ENCODE assay signal across 17 cellular contexts in genomic region chr18:36610716-36611115, GRCh38.
DNase-seq lines count a peak whose midpoint lies in the region; ATAC-seq and TF ChIP-seq lines count a peak whose summit lies in the region.
"Had no signal": no experiment of that assay in that cellular context is flagged by ENCODE, and none has a peak within 500 bp of the region (broad histone marks: within the 10 kb centered on the region; RNA-seq: fewer than 3 reads in every experiment).

No MANE protein-coding gene starts in this region.

- H3F3A ChIP-seq in GM23248 (ENCODE audit: insufficient read depth): no peaks in the 10 kb centered on the region

- peaks cover 0 to 36% (median 9%) of the 10 kb centered on the region in 11 experiments; a peak in 10 of 22 replicates for H3K9me3 ChIP-seq in BLaER1 treated with 17β-estradiol and CSF1 and Interleukin-3, amounts not matched to agents 10 nM and 100 nM (replicated peaks in 1 of 11)
- H3K9me3 ChIP-seq in HUES6 (ENCODE audit: control insufficient read depth, insufficient read depth, low read depth, low read length): no peaks in the 10 kb centered on the region
- no peaks in the 10 kb centered on the region for H3K9me3 ChIP-seq in SK-N-MC (ENCODE audit: low read depth, low read length)
- H3K9me3 ChIP-seq in right atrium auricular region: no peaks in the 10 kb centered on the region
- no peaks in the 10 kb centered on the region for H3K9me3 ChIP-seq in GM23248 (ENCODE audit: low read depth)
- H3K9me3 ChIP-seq: SK-N-SH had no signal

- H3K9me2 ChIP-seq in GM23248 (ENCODE audit: insufficient read depth): no peaks in the 10 kb centered on the region
- H3K9me2 ChIP-seq: SK-N-SH had no signal

- H3K9ac ChIP-seq in BLaER1 treated with 17β-estradiol and CSF1 and Interleukin-3, amounts not matched to agents 10 nM and 100 nM: 0 out of 22 replicates have a peak overlapping the region, but pooled peaks of 1 of the 11 experiments have one; percentile 8
- H3K9ac ChIP-seq in HUES6 (ENCODE audit: low read length) (no peak overlapping the region), SK-N-MC (ENCODE audit: insufficient read length) (no peak overlapping the region), GM23248 (no peak overlapping the region)
- H3K9ac ChIP-seq: SK-N-SH had no signal

- DNase-seq in SK-N-MC (ENCODE audit: low read depth, low spot score) (peak; percentile 10), left kidney (ENCODE audit: low read depth, low spot score) (peak; percentile 13), right atrium auricular region (ENCODE audit: low spot score) (no peak), GM23248 (no peak)
- no peak for DNase-seq in activated effector memory CD4-positive, alpha-beta T cell treated with Interleukin-2 at 50 U/mL for 16 hours
- DNase-seq: CD4-positive, CD25-positive, alpha-beta regulatory T cell; DMS79 treated with DMSO at 0.1 percent for 48 hours; H9; NCI-H1417 treated with DMSO at 0.1 percent for 48 hours; NCI-H2081 treated with DMSO at 0.1 percent for 48 hours; NCI-H2227 treated with DMSO at 0.1 percent for 48 hours; NCI-H524 treated with DMSO at 0.1 percent for 48 hours; PC-3; SK-N-SH had no signal

- in situ Hi-C loops in GM23248 (cut with MboI): no loop called here

- H3K4me2 ChIP-seq in BLaER1 treated with 17β-estradiol and CSF1 and Interleukin-3, amounts not matched to agents 10 nM and 100 nM: peak overlapping the region in 9 of 11 experiments; percentile 36 to 84 (median 68); a peak in 17 of 22 replicates
- H3K4me2 ChIP-seq in GM23248 (ENCODE audit: unreplicated experiment): no peak overlapping the region
- H3K4me2 ChIP-seq: SK-N-SH had no signal

- peaks cover 0 to 48% (median 33%) of the 10 kb centered on the region in 10 experiments; a peak in 17 of 20 replicates for H3K4me1 ChIP-seq in BLaER1 treated with 17β-estradiol and CSF1 and Interleukin-3, amounts not matched to agents 10 nM and 100 nM
- H3K4me1 ChIP-seq in HUES6 (ENCODE audit: control insufficient read depth, insufficient read depth, low read length) (peaks cover 8% of the 10 kb centered on the region), right atrium auricular region (no peaks in the 10 kb centered on the region), GM23248 (ENCODE audit: insufficient read depth) (no peaks in the 10 kb centered on the region)

- H2AFZ ChIP-seq in GM23248: no peak overlapping the region

- H3K4me3 ChIP-seq in BLaER1 treated with 17β-estradiol and CSF1 and Interleukin-3, amounts not matched to agents 10 nM and 100 nM: no peak overlapping the region; a peak in 1 of 20 replicates
- H3K4me3 ChIP-seq in HUES6 (ENCODE audit: low read depth, low read length) (no peak overlapping the region), SK-N-MC (no peak overlapping the region), right atrium auricular region (no peak overlapping the region), GM23248 (no peak overlapping the region)

- peak overlapping the region in 4 of 11 experiments; percentile 43 to 69 (median 58); a peak in 6 of 22 replicates for H3K27ac ChIP-seq in BLaER1 treated with 17β-estradiol and CSF1 and Interleukin-3, amounts not matched to agents 10 nM and 100 nM
- 0 out of 2 replicates have a peak overlapping the region, but pooled peaks have one; percentile 3 for H3K27ac ChIP-seq in HUES6 (ENCODE audit: low read depth, low read length)
- H3K27ac ChIP-seq in SK-N-MC: no peak overlapping the region
- no peak overlapping the region for H3K27ac ChIP-seq in right atrium auricular region
- H3K27ac ChIP-seq in GM23248: no peak overlapping the region

- 95 to 98% methylated on average over 2 of the region's 2 CpGs for WGBS in GM23248 (ENCODE audit: low coverage in 1 of 2, low lambda C conversion rate in 2 of 2, missing lambda C conversion rate in 2 of 2), 2 experiments

- H4K20me1 ChIP-seq in BLaER1 treated with 17β-estradiol and CSF1 and Interleukin-3, amounts not matched to agents 10 nM and 100 nM: no peaks in the 10 kb centered on the region; a peak in 1 of 22 replicates
- H4K20me1 ChIP-seq in GM23248 (ENCODE audit: insufficient read depth): no peaks in the 10 kb centered on the region

- peaks cover 0 to 4% (median 0%) of the 10 kb centered on the region in 11 experiments; a peak in 1 of 22 replicates for H3K36me3 ChIP-seq in BLaER1 treated with 17β-estradiol and CSF1 and Interleukin-3, amounts not matched to agents 10 nM and 100 nM
- H3K36me3 ChIP-seq in HUES6 (ENCODE audit: control insufficient read depth, insufficient read depth, low read length) (no peaks in the 10 kb centered on the region), SK-N-MC (ENCODE audit: insufficient read depth, low read length) (no peaks in the 10 kb centered on the region), right atrium auricular region (no peaks in the 10 kb centered on the region), GM23248 (ENCODE audit: low read depth) (no peaks in the 10 kb centered on the region)

- ATAC-seq in GM19324 (IDR thresholded peaks at IDR 0.05; ENCODE audit: low FRiP score, unreplicated experiment): no peak
- ATAC-seq: PC-3 had no signal

- TF ChIP-seq CTCF in right atrium auricular region (IDR thresholded peaks at IDR 0.05): no peak

- H3K27me3 ChIP-seq in BLaER1 treated with 17β-estradiol and CSF1 and Interleukin-3, amounts not matched to agents 10 nM and 100 nM: no peaks in the 10 kb centered on the region
- no peaks in the 10 kb centered on the region for H3K27me3 ChIP-seq in HUES6 (ENCODE audit: control insufficient read depth, insufficient read depth, low read length)
- H3K27me3 ChIP-seq in right atrium auricular region: no peaks in the 10 kb centered on the region
- H3K27me3 ChIP-seq in GM23248 (replicated peaks; ENCODE audit: insufficient read depth): no peaks in the 10 kb centered on the region

- H3K79me2 ChIP-seq in GM23248 (ENCODE audit: insufficient read depth): no peaks in the 10 kb centered on the region

Comparison
In these comparisons a context has a peak if more than half of its experiments do, and no peak if none do; other contexts are left out.
1. DNase-seq: peak in SK-N-MC (single experiment) and left kidney (single experiment); none in right atrium auricular region (single experiment), GM23248 (single experiment) and activated effector memory CD4-positive, alpha-beta T cell treated with Interleukin-2 at 50 U/mL for 16 hours (single experiment).